Comparison of ENCODE assay signal across 19 cellular contexts in the genomic region with DNA sequence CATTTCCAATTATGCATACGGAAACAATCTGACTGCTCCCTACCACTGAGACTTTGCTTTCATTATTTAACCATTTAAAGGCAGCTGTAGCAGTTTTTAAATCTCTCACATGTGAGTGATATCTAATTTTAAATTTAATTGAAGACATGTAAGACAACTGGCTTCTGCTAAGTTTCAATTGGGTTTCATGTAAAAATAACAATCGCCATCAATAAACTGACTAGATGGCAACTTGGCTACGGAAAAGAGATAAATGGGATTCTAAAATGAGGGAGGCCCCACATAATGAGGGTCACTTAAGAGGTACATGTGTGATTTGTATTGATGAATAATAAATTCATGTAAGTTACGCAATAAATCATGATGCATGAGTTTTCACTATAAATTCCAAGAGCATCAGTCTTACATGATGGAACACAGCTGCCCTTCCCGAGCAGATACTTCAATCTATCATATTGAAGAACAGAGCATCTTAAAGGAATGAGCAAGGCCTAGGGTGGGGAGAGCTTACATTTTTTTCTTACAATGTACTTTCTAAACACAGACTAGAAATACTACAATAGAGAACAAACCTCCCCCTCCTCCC.
"Had no signal": no experiment of that assay in that cellular context is flagged by ENCODE, and none has a peak within 500 bp of the region (broad histone marks: within the 10 kb centered on the region; RNA-seq: fewer than 3 reads in every experiment).

No MANE protein-coding gene starts in this region.

- H3K27ac ChIP-seq: epithelial cell of prostate, prostate gland, upper lobe of left lung had no signal

- H3K9me3 ChIP-seq: prostate gland, upper lobe of left lung had no signal

- H3K4me3 ChIP-seq: prostate gland, upper lobe of left lung had no signal

- H3K4me1 ChIP-seq: prostate gland, upper lobe of left lung had no signal

- ATAC-seq: activated CD8-positive, alpha-beta T cell treated with anti-CD3 and anti-CD28 coated beads for 36 hours; activated naive CD4-positive, alpha-beta T cell treated with anti-CD3 and anti-CD28 coated beads, Interleukin-2, amount 50 U/mL, for 72 hours; activated T-cell treated with anti-CD3 and anti-CD28 coated beads, Interleukin-2, amount 50 U/mL, for 4 hours; left ventricle myocardium superior; right cardiac atrium; stimulated activated naive CD8-positive, alpha-beta T cell treated with anti-CD3 and anti-CD28 coated beads, Interleukin-15, amount 100 ng/mL, for 72 hours; T-helper 17 cell; WTC11 had no signal

- H3K27me3 ChIP-seq: upper lobe of left lung had no signal

- H3K36me3 ChIP-seq: prostate gland, upper lobe of left lung had no signal

- DNase-seq: activated CD4-positive, alpha-beta T cell treated with anti-CD3 and anti-CD28 coated beads for 4 hours; activated CD8-positive, alpha-beta T cell treated with anti-CD3 and anti-CD28 coated beads for 36 hours; activated effector memory CD4-positive, alpha-beta T cell treated with anti-CD3 and anti-CD28 coated beads, Interleukin-2, amount 50 U/mL, for 16 hours; activated T-cell treated with anti-CD3 and anti-CD28 coated beads, Interleukin-2, amount 50 U/mL, for 4 hours; amniotic stem cell; cerebellar nuclear complex; effector memory CD4-positive, alpha-beta T cell; kidney glomerular epithelial cell; left ventricle myocardium superior; nephron progenitor cell; occipital lobe; right cardiac atrium; stimulated activated naive CD8-positive, alpha-beta T cell treated with anti-CD3 and anti-CD28 coated beads, Interleukin-15, amount 100 ng/mL, for 72 hours; T-helper 17 cell; upper lobe of left lung had no signal
